8 cellular contexts compared by ENCODE assay signal in genomic region chr2:47075361-47076125, GRCh38.
DNase-seq lines count a peak whose midpoint lies in the region; ATAC-seq and TF ChIP-seq lines count a peak whose summit lies in the region.

No MANE protein-coding gene starts in this region.

- H3K4me3 Mint-ChIP-seq in endodermal cell (no peak overlapping the region), osteocyte (ENCODE audit: unreplicated experiment) (no peak overlapping the region)
- H3K4me3 Mint-ChIP-seq in natural killer cell treated with Interleukin-12 subunit alpha and Interleukin-12 subunit beta and Interleukin-15 and Interleukin-18, amount 100 ng/mL, for 72 hours = no peak overlapping the region

- no peak overlapping the region for H3K9ac ChIP-seq in endodermal cell (ENCODE audit: extremely low read depth, low read length, poor library complexity, severe bottlenecking)

- DNase-seq in CD1c-positive myeloid dendritic cell (ENCODE audit: extremely low spot score) (peak; percentile 34), MG63 (peak; percentile 23), endodermal cell (no peak), osteocyte (ENCODE audit: extremely low spot score, unreplicated experiment) (no peak), globus pallidus (ENCODE audit: low spot score) (no peak), NOMO-1 treated with DMSO at 0.1 percent for 48 hours (lab: John Stamatoyannopoulos, UW; ENCODE audit: unreplicated experiment) (no peak)
- no peak for DNase-seq in natural killer cell treated with Interleukin-12 subunit alpha and Interleukin-12 subunit beta and Interleukin-15 and Interleukin-18, amount 100 ng/mL, for 72 hours (ENCODE audit: low spot score)

- H3K4me1 ChIP-seq in endodermal cell (ENCODE audit: control insufficient read depth, insufficient read depth, low read length) = peaks cover 13% of the 10 kb centered on the region

- no peaks in the 10 kb centered on the region for H3K36me3 Mint-ChIP-seq in endodermal cell (ENCODE audit: low read depth)
- peaks cover 7% of the 10 kb centered on the region for H3K36me3 Mint-ChIP-seq in osteocyte (ENCODE audit: unreplicated experiment)
- H3K36me3 Mint-ChIP-seq in natural killer cell treated with Interleukin-12 subunit alpha and Interleukin-12 subunit beta and Interleukin-15 and Interleukin-18, amount 100 ng/mL, for 72 hours = no peaks in the 10 kb centered on the region

- ATAC-seq in natural killer cell treated with Interleukin-12 subunit alpha and Interleukin-12 subunit beta and Interleukin-15 and Interleukin-18, amount 100 ng/mL, for 72 hours = no peak
- ATAC-seq in HG02885 (IDR thresholded peaks at IDR 0.05; ENCODE audit: poor library complexity, unreplicated experiment) = no peak

- H3K9me3 Mint-ChIP-seq in endodermal cell = no peaks in the 10 kb centered on the region
- H3K9me3 Mint-ChIP-seq in osteocyte (ENCODE audit: unreplicated experiment) = no peaks in the 10 kb centered on the region
- H3K9me3 Mint-ChIP-seq in natural killer cell treated with Interleukin-12 subunit alpha and Interleukin-12 subunit beta and Interleukin-15 and Interleukin-18, amount 100 ng/mL, for 72 hours = no peaks in the 10 kb centered on the region

- H3K9me3 ChIP-seq in MG63 = no peaks in the 10 kb centered on the region
- H3K9me3 ChIP-seq in endodermal cell (ENCODE audit: control insufficient read depth, low read length) = no peaks in the 10 kb centered on the region

- H3K27me3 ChIP-seq in MG63 = no peaks in the 10 kb centered on the region
- H3K27me3 ChIP-seq in endodermal cell (ENCODE audit: control insufficient read depth, insufficient read depth, low read length, poor library complexity, severe bottlenecking) = no peaks in the 10 kb centered on the region

- H3K4me1 Mint-ChIP-seq in endodermal cell = peaks cover 35% of the 10 kb centered on the region
- peaks cover 66% of the 10 kb centered on the region for H3K4me1 Mint-ChIP-seq in osteocyte (ENCODE audit: unreplicated experiment)
- H3K4me1 Mint-ChIP-seq in natural killer cell treated with Interleukin-12 subunit alpha and Interleukin-12 subunit beta and Interleukin-15 and Interleukin-18, amount 100 ng/mL, for 72 hours (ENCODE audit: low read depth in 2 of 2) = peaks cover 23 to 28% of the 10 kb centered on the region in 2 donors

- H3K4me3 ChIP-seq in MG63 = no peak overlapping the region
- H3K4me3 ChIP-seq in endodermal cell (ENCODE audit: low read length) = no peak overlapping the region

- TF ChIP-seq CTCF in endodermal cell (conservative IDR thresholded peaks at IDR 0.05) = peak; percentile 26
- TF ChIP-seq CTCF in osteocyte (IDR thresholded peaks at IDR 0.05) = peak; percentile 24

- H3K27ac ChIP-seq in endodermal cell (ENCODE audit: low read depth, low read length) = no peak overlapping the region

- 73 to 89% methylated on average over 2 to 6 of the region's 6 CpGs for WGBS in endodermal cell (ENCODE audit: insufficient coverage in 1 of 2, insufficient read length in 1 of 2), 2 experiments

- peak overlapping the region; percentile 77 for H3K27ac Mint-ChIP-seq in endodermal cell
- peak overlapping the region; percentile 89 for H3K27ac Mint-ChIP-seq in osteocyte (ENCODE audit: unreplicated experiment)
- H3K27ac Mint-ChIP-seq in natural killer cell treated with Interleukin-12 subunit alpha and Interleukin-12 subunit beta and Interleukin-15 and Interleukin-18, amount 100 ng/mL, for 72 hours = no peak overlapping the region

- H3K27me3 Mint-ChIP-seq in endodermal cell (ENCODE audit: insufficient read depth) (no peaks in the 10 kb centered on the region), osteocyte (ENCODE audit: unreplicated experiment) (no peaks in the 10 kb centered on the region)
- H3K27me3 Mint-ChIP-seq in natural killer cell treated with Interleukin-12 subunit alpha and Interleukin-12 subunit beta and Interleukin-15 and Interleukin-18, amount 100 ng/mL, for 72 hours = peaks cover 0 to 4% of the 10 kb centered on the region in 2 donors

- H3K36me3 ChIP-seq in MG63 (peaks cover 12% of the 10 kb centered on the region), endodermal cell (ENCODE audit: control insufficient read depth, insufficient read depth, low read length) (peaks cover 4% of the 10 kb centered on the region)

Comparison
In these comparisons a context has a peak if more than half of its experiments do, and no peak if none do; other contexts are left out.
1. DNase-seq: peak in CD1c-positive myeloid dendritic cell (single experiment) and MG63 (single experiment); none in endodermal cell (single experiment), osteocyte (single experiment), natural killer cell treated with Interleukin-12 subunit alpha and Interleukin-12 subunit beta and Interleukin-15 and Interleukin-18, amount 100 ng/mL, for 72 hours (single experiment), globus pallidus (single experiment) and NOMO-1 treated with DMSO at 0.1 percent for 48 hours (single experiment).
2. H3K27ac Mint-ChIP-seq: peak in endodermal cell (single experiment) and osteocyte (single experiment); none in natural killer cell treated with Interleukin-12 subunit alpha and Interleukin-12 subunit beta and Interleukin-15 and Interleukin-18, amount 100 ng/mL, for 72 hours (0 of 2).